ENCODE assay signal across 14 cellular contexts in genomic region chr19:43062418-43062817, GRCh38. TPM values are rescaled to one million over a fixed set of nuclear protein-coding genes. Genes with fewer than 3 reads are reported as not detected.
"Had no signal": no experiment of that assay in that cellular context is flagged by ENCODE, and none has a peak within 500 bp of the region (broad histone marks: within the 10 kb centered on the region; RNA-seq: fewer than 3 reads in every experiment).

No MANE protein-coding gene starts in this region.

RNA-seq across cellular contexts. Expression of gene PSG2, which starts 20.1 kb away (rescaled TPM):
- total RNA-seq: activated B cell treated with CpG ODN at 0.5 μM for 24 hours; activated CD4-positive, alpha-beta memory T cell treated with anti-CD3 and anti-CD28 coated beads for 36 hours; activated CD4-positive, alpha-beta memory T cell treated with anti-CD3 and anti-CD28 coated beads, Interleukin-2, amount 10 ng/mL, durations not matched to agents 7 days and 5 days; activated CD4-positive, alpha-beta T cell treated with anti-CD3 and anti-CD28 coated beads for 36 hours; activated CD4-positive, alpha-beta T cell treated with anti-CD3 and anti-CD28 coated beads, Interleukin-2, amount 10 ng/mL, durations not matched to agents 24 days and 14 days; activated CD4-positive, alpha-beta T cell treated with anti-CD3 and anti-CD28 coated beads, Interleukin-2, amount 10 ng/mL, durations not matched to agents 7 days and 5 days; activated CD8-positive, alpha-beta memory T cell treated with anti-CD3 and anti-CD28 coated beads for 36 hours; activated CD8-positive, alpha-beta memory T cell treated with anti-CD3 and anti-CD28 coated beads, Interleukin-2, amount 10 ng/mL, durations not matched to agents 7 days and 5 days; activated CD8-positive, alpha-beta T cell treated with anti-CD3 and anti-CD28 coated beads for 36 hours; activated CD8-positive, alpha-beta T cell treated with anti-CD3 and anti-CD28 coated beads, Interleukin-2, amount 10 ng/mL, durations not matched to agents 7 days and 5 days; T-cell; T-helper 1 cell treated with Interleukin-12 subunit alpha and Interleukin-12 subunit beta and Interleukin-4 antibody, amounts not matched to agents 30 ng/mL and 1 ng/mL, for 36 hours; T-helper 2 cell treated with Interferon-gamma antibody and Interleukin-4, amounts not matched to agents 100 ng/mL and 5 ng/mL, for 36 hours; WTC11 had no signal

RNA-seq across cellular contexts. Expression of gene PSG11, which starts 36.1 kb away (rescaled TPM):
- total RNA-seq: activated B cell treated with CpG ODN at 0.5 μM for 24 hours; activated CD4-positive, alpha-beta memory T cell treated with anti-CD3 and anti-CD28 coated beads for 36 hours; activated CD4-positive, alpha-beta memory T cell treated with anti-CD3 and anti-CD28 coated beads, Interleukin-2, amount 10 ng/mL, durations not matched to agents 7 days and 5 days; activated CD4-positive, alpha-beta T cell treated with anti-CD3 and anti-CD28 coated beads for 36 hours; activated CD4-positive, alpha-beta T cell treated with anti-CD3 and anti-CD28 coated beads, Interleukin-2, amount 10 ng/mL, durations not matched to agents 24 days and 14 days; activated CD4-positive, alpha-beta T cell treated with anti-CD3 and anti-CD28 coated beads, Interleukin-2, amount 10 ng/mL, durations not matched to agents 7 days and 5 days; activated CD8-positive, alpha-beta memory T cell treated with anti-CD3 and anti-CD28 coated beads for 36 hours; activated CD8-positive, alpha-beta memory T cell treated with anti-CD3 and anti-CD28 coated beads, Interleukin-2, amount 10 ng/mL, durations not matched to agents 7 days and 5 days; activated CD8-positive, alpha-beta T cell treated with anti-CD3 and anti-CD28 coated beads for 36 hours; activated CD8-positive, alpha-beta T cell treated with anti-CD3 and anti-CD28 coated beads, Interleukin-2, amount 10 ng/mL, durations not matched to agents 7 days and 5 days; T-cell; T-helper 1 cell treated with Interleukin-12 subunit alpha and Interleukin-12 subunit beta and Interleukin-4 antibody, amounts not matched to agents 30 ng/mL and 1 ng/mL, for 36 hours; T-helper 2 cell treated with Interferon-gamma antibody and Interleukin-4, amounts not matched to agents 100 ng/mL and 5 ng/mL, for 36 hours; WTC11 had no signal
